In the genomic region with DNA sequence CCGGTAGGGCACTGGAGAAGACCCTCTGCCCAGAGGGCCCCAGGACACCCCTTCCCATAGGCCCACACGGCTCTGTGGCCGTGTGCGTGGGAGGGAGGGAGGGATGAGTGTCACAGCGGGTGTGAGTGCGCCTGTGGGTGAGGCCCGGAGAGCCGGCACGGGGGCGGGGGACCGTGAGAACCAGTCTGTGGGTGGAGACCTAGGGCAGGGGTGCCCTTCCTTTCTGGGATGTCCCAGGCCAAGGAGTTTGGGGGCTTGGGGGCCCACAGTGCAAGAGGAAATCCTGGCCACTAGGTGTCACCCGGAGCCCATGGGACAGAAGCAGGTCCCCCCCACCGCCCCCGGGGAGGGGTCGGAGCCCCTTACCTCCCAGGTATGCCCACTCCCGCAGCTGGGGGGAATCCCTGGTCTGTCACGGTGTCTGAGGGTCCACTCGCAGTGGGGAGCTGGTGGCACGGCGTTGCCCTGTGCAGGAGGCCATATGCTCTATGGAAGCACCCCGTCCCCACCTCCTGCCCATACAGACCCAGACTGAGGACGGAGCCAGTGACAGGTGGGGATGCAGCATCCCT, we compare ENCODE assay signal across 9 cellular contexts. TPM values are rescaled to one million over a fixed set of nuclear protein-coding genes. Genes with fewer than 3 reads are reported as not detected.
DNase-seq lines count a peak whose midpoint lies in the region; ATAC-seq, FAIRE-seq and TF ChIP-seq lines count a peak whose summit lies in the region.
"Had no signal": no experiment of that assay in that cellular context is flagged by ENCODE, and none has a peak within 500 bp of the region (broad histone marks: within the 10 kb centered on the region; RNA-seq: fewer than 3 reads in every experiment).

No MANE protein-coding gene starts in this region.

- DNase-seq in D721Med (ENCODE audit: insufficient read length, low spot score) (no peak), chondrocyte (ENCODE audit: low spot score) (peak; percentile 82), GDM1 (lab: John Stamatoyannopoulos, UW) (no peak), 8988T (no peak), T-helper 1 cell (no peak)
- DNase-seq in natural killer cell treated with Interleukin-12 subunit alpha and Interleukin-12 subunit beta and Interleukin-15 and Interleukin-18, amount 100 ng/mL, for 72 hours (ENCODE audit: low spot score), result peak; percentile 61
- DNase-seq in activated T-helper 2 cell treated with anti-CD3 and anti-CD28 coated beads, Interferon-gamma antibody, Interleukin-2, Interleukin-4, amounts not matched to agents 10 μg/mL and 5 μg/mL and 100 μg/mL, durations not matched to agents 14 hours and 24 hours and 36 hours (ENCODE audit: low spot score), result no peak

- H3F3A ChIP-seq in Loucy (ENCODE audit: low read depth), result no peaks in the 10 kb centered on the region

- peaks cover 8% of the 10 kb centered on the region; the same call in 1 of the 2 replicates for H3K9me3 ChIP-seq in Loucy (ENCODE audit: insufficient read depth, low read depth, low read length)

- intact Hi-C loops in activated T-helper 2 cell treated with anti-CD3 and anti-CD28 coated beads, Interferon-gamma antibody, Interleukin-2, Interleukin-4, amounts not matched to agents 10 μg/mL and 5 μg/mL and 100 μg/mL, durations not matched to agents 14 hours and 24 hours and 36 hours (cut with micrococcal nuclease), result no loop called here

- H3K4me3 Mint-ChIP-seq in chondrocyte (ENCODE audit: unreplicated experiment), result no peak overlapping the region
- no peak overlapping the region for H3K4me3 Mint-ChIP-seq in natural killer cell treated with Interleukin-12 subunit alpha and Interleukin-12 subunit beta and Interleukin-15 and Interleukin-18, amount 100 ng/mL, for 72 hours
- no peak overlapping the region for H3K4me3 Mint-ChIP-seq in activated T-helper 2 cell treated with anti-CD3 and anti-CD28 coated beads, Interferon-gamma antibody, Interleukin-2, Interleukin-4, amounts not matched to agents 10 μg/mL and 5 μg/mL and 100 μg/mL, durations not matched to agents 14 hours and 24 hours and 36 hours (ENCODE audit: low read depth)
- H3K4me3 Mint-ChIP-seq: stimulated activated naive CD8-positive, alpha-beta T cell treated with anti-CD3 and anti-CD28 coated beads, Interleukin-15, Interleukin-2, amounts not matched to agents 100 ng/mL and 50 ng/mL, for 24 hours had no signal

- H3K79me2 ChIP-seq in Loucy (ENCODE audit: insufficient read depth, low read length), result no peaks in the 10 kb centered on the region

- peaks cover 2% of the 10 kb centered on the region for H3K4me1 ChIP-seq in Loucy (ENCODE audit: insufficient read depth, low read length, poor library complexity, severe bottlenecking)

- peaks cover 16% of the 10 kb centered on the region for H3K27me3 Mint-ChIP-seq in chondrocyte (ENCODE audit: low read depth)
- no peaks in the 10 kb centered on the region for H3K27me3 Mint-ChIP-seq in natural killer cell treated with Interleukin-12 subunit alpha and Interleukin-12 subunit beta and Interleukin-15 and Interleukin-18, amount 100 ng/mL, for 72 hours
- H3K27me3 Mint-ChIP-seq in activated T-helper 2 cell treated with anti-CD3 and anti-CD28 coated beads, Interferon-gamma antibody, Interleukin-2, Interleukin-4, amounts not matched to agents 10 μg/mL and 5 μg/mL and 100 μg/mL, durations not matched to agents 14 hours and 24 hours and 36 hours (ENCODE audit: low read depth), result no peaks in the 10 kb centered on the region

- H3K4me1 Mint-ChIP-seq in chondrocyte (ENCODE audit: low read depth), result no peaks in the 10 kb centered on the region
- peaks cover 7 to 10% of the 10 kb centered on the region in 2 donors for H3K4me1 Mint-ChIP-seq in natural killer cell treated with Interleukin-12 subunit alpha and Interleukin-12 subunit beta and Interleukin-15 and Interleukin-18, amount 100 ng/mL, for 72 hours (ENCODE audit: low read depth in 2 of 2)
- no peaks in the 10 kb centered on the region for H3K4me1 Mint-ChIP-seq in activated T-helper 2 cell treated with anti-CD3 and anti-CD28 coated beads, Interferon-gamma antibody, Interleukin-2, Interleukin-4, amounts not matched to agents 10 μg/mL and 5 μg/mL and 100 μg/mL, durations not matched to agents 14 hours and 24 hours and 36 hours (ENCODE audit: low read depth)

- no peak overlapping the region for H3K9ac ChIP-seq in Loucy (ENCODE audit: low read depth, low read length, poor library complexity, severe bottlenecking)

- TF ChIP-seq CTCF in D721Med (IDR thresholded peaks at IDR 0.05; ENCODE audit: insufficient read depth, missing control alignments) (peak; percentile 43), Loucy (conservative IDR thresholded peaks at IDR 0.05; ENCODE audit: low read length) (peak; percentile 76), chondrocyte (IDR thresholded peaks at IDR 0.05) (peak; percentile 89)

- no peaks in the 10 kb centered on the region for H3K36me3 Mint-ChIP-seq in chondrocyte (ENCODE audit: low read depth)
- H3K36me3 Mint-ChIP-seq in natural killer cell treated with Interleukin-12 subunit alpha and Interleukin-12 subunit beta and Interleukin-15 and Interleukin-18, amount 100 ng/mL, for 72 hours, result no peaks in the 10 kb centered on the region
- H3K36me3 Mint-ChIP-seq in activated T-helper 2 cell treated with anti-CD3 and anti-CD28 coated beads, Interferon-gamma antibody, Interleukin-2, Interleukin-4, amounts not matched to agents 10 μg/mL and 5 μg/mL and 100 μg/mL, durations not matched to agents 14 hours and 24 hours and 36 hours (ENCODE audit: low read depth), result no peaks in the 10 kb centered on the region

- H3K27me3 ChIP-seq in Loucy (ENCODE audit: insufficient read depth, low read length, poor library complexity, severe bottlenecking), result no peaks in the 10 kb centered on the region

- no peaks in the 10 kb centered on the region for H3K36me3 ChIP-seq in Loucy (ENCODE audit: insufficient read depth, low read length)

- ATAC-seq in natural killer cell treated with Interleukin-12 subunit alpha and Interleukin-12 subunit beta and Interleukin-15 and Interleukin-18, amount 100 ng/mL, for 72 hours, result peak; percentile 54 to 64

- no peak overlapping the region for H3K4me3 ChIP-seq in Loucy (ENCODE audit: low read length, poor library complexity, severe bottlenecking)

- no peaks in the 10 kb centered on the region for H4K20me1 ChIP-seq in Loucy (ENCODE audit: insufficient read depth, low read length, poor library complexity, severe bottlenecking)

- no peaks in the 10 kb centered on the region for H3K9me3 Mint-ChIP-seq in chondrocyte (ENCODE audit: low read depth)
- H3K9me3 Mint-ChIP-seq in natural killer cell treated with Interleukin-12 subunit alpha and Interleukin-12 subunit beta and Interleukin-15 and Interleukin-18, amount 100 ng/mL, for 72 hours, result no peaks in the 10 kb centered on the region
- peaks cover 8% of the 10 kb centered on the region for H3K9me3 Mint-ChIP-seq in activated T-helper 2 cell treated with anti-CD3 and anti-CD28 coated beads, Interferon-gamma antibody, Interleukin-2, Interleukin-4, amounts not matched to agents 10 μg/mL and 5 μg/mL and 100 μg/mL, durations not matched to agents 14 hours and 24 hours and 36 hours
- H3K9me3 Mint-ChIP-seq: stimulated activated naive CD8-positive, alpha-beta T cell treated with anti-CD3 and anti-CD28 coated beads, Interleukin-15, Interleukin-2, amounts not matched to agents 100 ng/mL and 50 ng/mL, for 24 hours had no signal

- H3K4me2 ChIP-seq in Loucy (ENCODE audit: low read depth, low read length, poor library complexity, severe bottlenecking), result no peak overlapping the region

- no peak overlapping the region for H3K27ac Mint-ChIP-seq in chondrocyte (ENCODE audit: unreplicated experiment)
- H3K27ac Mint-ChIP-seq in natural killer cell treated with Interleukin-12 subunit alpha and Interleukin-12 subunit beta and Interleukin-15 and Interleukin-18, amount 100 ng/mL, for 72 hours, result no peak overlapping the region
- H3K27ac Mint-ChIP-seq in activated T-helper 2 cell treated with anti-CD3 and anti-CD28 coated beads, Interferon-gamma antibody, Interleukin-2, Interleukin-4, amounts not matched to agents 10 μg/mL and 5 μg/mL and 100 μg/mL, durations not matched to agents 14 hours and 24 hours and 36 hours, result no peak overlapping the region
- H3K27ac Mint-ChIP-seq: stimulated activated naive CD8-positive, alpha-beta T cell treated with anti-CD3 and anti-CD28 coated beads, Interleukin-15, Interleukin-2, amounts not matched to agents 100 ng/mL and 50 ng/mL, for 24 hours had no signal

- no peak overlapping the region for H2AFZ ChIP-seq in Loucy (ENCODE audit: low read length)

- FAIRE-seq in D721Med (lab: Jason Lieb, UNC), result no peak

- no peaks in the 10 kb centered on the region for H3K9me2 ChIP-seq in Loucy (replicated peaks; ENCODE audit: low read depth, low read length)

RNA-seq across cellular contexts. Expression of gene SLC7A10, which starts 16.0 kb away (rescaled TPM):
- total RNA-seq in chondrocyte, result not detected in 3 replicates
- total RNA-seq in natural killer cell treated with Interleukin-12 subunit alpha and Interleukin-12 subunit beta and Interleukin-15 and Interleukin-18, amount 100 ng/mL, for 72 hours, result not detected
- total RNA-seq in activated T-helper 2 cell treated with anti-CD3 and anti-CD28 coated beads, Interferon-gamma antibody, Interleukin-2, Interleukin-4, amounts not matched to agents 10 μg/mL and 5 μg/mL and 100 μg/mL, durations not matched to agents 14 hours and 24 hours and 36 hours, result not detected in 2 replicates

RNA-seq across cellular contexts. Expression of gene LRP3, which starts 47.5 kb away (rescaled TPM):
- 31.2 to 36.4 TPM (median 33.2 TPM) in 3 replicates for total RNA-seq in chondrocyte
- not detected for total RNA-seq in natural killer cell treated with Interleukin-12 subunit alpha and Interleukin-12 subunit beta and Interleukin-15 and Interleukin-18, amount 100 ng/mL, for 72 hours
- 0.21 and 0.30 TPM in 2 replicates for total RNA-seq in activated T-helper 2 cell treated with anti-CD3 and anti-CD28 coated beads, Interferon-gamma antibody, Interleukin-2, Interleukin-4, amounts not matched to agents 10 μg/mL and 5 μg/mL and 100 μg/mL, durations not matched to agents 14 hours and 24 hours and 36 hours

Comparison
In these comparisons a context has a peak if more than half of its experiments do, and no peak if none do; other contexts are left out.
1. DNase-seq: peak in chondrocyte (single experiment) and natural killer cell treated with Interleukin-12 subunit alpha and Interleukin-12 subunit beta and Interleukin-15 and Interleukin-18, amount 100 ng/mL, for 72 hours (single experiment); none in D721Med (single experiment), GDM1 (single experiment), 8988T (single experiment), T-helper 1 cell (0 of 5) and activated T-helper 2 cell treated with anti-CD3 and anti-CD28 coated beads, Interferon-gamma antibody, Interleukin-2, Interleukin-4, amounts not matched to agents 10 μg/mL and 5 μg/mL and 100 μg/mL, durations not matched to agents 14 hours and 24 hours and 36 hours (single experiment).
2. RNA of gene LRP3, which starts 47.5 kb away (total RNA-seq): 31.2 to 36.4 TPM in chondrocyte; 0.21 to 0.30 TPM in activated T-helper 2 cell treated with anti-CD3 and anti-CD28 coated beads, Interferon-gamma antibody, Interleukin-2, Interleukin-4, amounts not matched to agents 10 μg/mL and 5 μg/mL and 100 μg/mL, durations not matched to agents 14 hours and 24 hours and 36 hours and not detected in natural killer cell treated with Interleukin-12 subunit alpha and Interleukin-12 subunit beta and Interleukin-15 and Interleukin-18, amount 100 ng/mL, for 72 hours; every median in the first group is over 10 times any median in the second.
3. Peak in every context shown above with its lines, with median percentiles within 50 percentile points of each other: CTCF ChIP-seq.